10 cellular contexts compared by ENCODE assay signal in genomic region chr16:20622498-20622870, GRCh38. TPM values are rescaled to one million over a fixed set of nuclear protein-coding genes. Genes with fewer than 3 reads are reported as not detected.
"Had no signal": no experiment of that assay in that cellular context is flagged by ENCODE, and none has a peak within 500 bp of the region (broad histone marks: within the 10 kb centered on the region; RNA-seq: fewer than 3 reads in every experiment).

No MANE protein-coding gene starts in this region.

- H2AFZ ChIP-seq: GM23248 had no signal

- ATAC-seq: HCT116, K562 had no signal

- H3K27ac Mint-ChIP-seq: HFFc6 had no signal

- DNase-seq: GM23248, H7, HFFc6, IMR-90 had no signal

- H3K9ac ChIP-seq: GM23248 had no signal

- H3K4me3 Mint-ChIP-seq: HFFc6 had no signal

- H3K27ac ChIP-seq: GM23248, HL-60 had no signal

- H3K36me3 ChIP-seq: HAP-1 had no signal

- H3K9me3 ChIP-seq: HAP-1 had no signal

- H3K4me3 ChIP-seq: GM23248, HAP-1, K562 had no signal

RNA-seq across cellular contexts. Expression of gene ACSM2B, which starts 46.3 kb away (rescaled TPM):
- total RNA-seq: GM23248, H4, H7, HFFc6, HT1080, IMR-90 had no signal
- polyA plus RNA-seq: GM23248, IMR-90 had no signal
